Comparison of ENCODE assay signal across 21 cellular contexts in genomic region chr5:1412163-1412562, GRCh38. TPM values are rescaled to one million over a fixed set of nuclear protein-coding genes. Genes with fewer than 3 reads are reported as not detected.
A peak's percentile ranks its signal among the peaks of the same experiment; 100 is the strongest.
DNase-seq lines count a peak whose midpoint lies in the region; ATAC-seq and TF ChIP-seq lines count a peak whose summit lies in the region.
"Had no signal": no experiment of that assay in that cellular context is flagged by ENCODE, and none has a peak within 500 bp of the region (broad histone marks: within the 10 kb centered on the region; RNA-seq: fewer than 3 reads in every experiment).

No MANE protein-coding gene starts in this region.

- intact Hi-C loops in left ventricle myocardium inferior (cut with micrococcal nuclease), result no loop called here
- intact Hi-C loops in heart right ventricle (cut with DNase I), result no loop called here
- intact Hi-C loops in activated B cell treated with CpG ODN at 0.5 μM for 24 hours (cut with micrococcal nuclease), result no loop called here
- intact Hi-C loops in psoas muscle (cut with DNase I), result no loop called here
- intact Hi-C loops in Caco-2 (cut with micrococcal nuclease; ENCODE audit: unreplicated experiment), result no loop called here

- H3K4me1 ChIP-seq in left ventricle myocardium inferior, result no peaks in the 10 kb centered on the region
- no peaks in the 10 kb centered on the region for H3K4me1 ChIP-seq in heart right ventricle
- no peaks in the 10 kb centered on the region for H3K4me1 ChIP-seq in psoas muscle
- no peaks in the 10 kb centered on the region for H3K4me1 ChIP-seq in Caco-2
- H3K4me1 ChIP-seq: Peyer's patch had no signal

- H3K9me3 ChIP-seq in left ventricle myocardium inferior (replicated peaks) (no peaks in the 10 kb centered on the region), heart right ventricle (no peaks in the 10 kb centered on the region), psoas muscle (no peaks in the 10 kb centered on the region), Caco-2 (no peaks in the 10 kb centered on the region)
- H3K9me3 ChIP-seq: Peyer's patch, SK-N-SH had no signal

- H3K27ac Mint-ChIP-seq in activated B cell treated with CpG ODN at 0.5 μM for 24 hours (no peak overlapping the region), Caco-2 (ENCODE audit: unreplicated experiment) (no peak overlapping the region)

- H3K4me1 Mint-ChIP-seq in activated B cell treated with CpG ODN at 0.5 μM for 24 hours (peaks cover 5% of the 10 kb centered on the region), Caco-2 (ENCODE audit: low read depth, unreplicated experiment) (no peaks in the 10 kb centered on the region)

- H3K36me3 ChIP-seq in left ventricle myocardium inferior, result no peaks in the 10 kb centered on the region
- H3K36me3 ChIP-seq in heart right ventricle, result no peaks in the 10 kb centered on the region
- H3K36me3 ChIP-seq in psoas muscle (ENCODE audit: insufficient read depth in 1 of 2, low read depth in 1 of 2), result no peaks in the 10 kb centered on the region
- no peaks in the 10 kb centered on the region for H3K36me3 ChIP-seq in Caco-2 (ENCODE audit: control insufficient read depth, insufficient read depth, low read length)
- H3K36me3 ChIP-seq: Peyer's patch had no signal

- H3K4me3 Mint-ChIP-seq in activated B cell treated with CpG ODN at 0.5 μM for 24 hours (no peak overlapping the region), Caco-2 (ENCODE audit: unreplicated experiment) (no peak overlapping the region)

- H3K36me3 Mint-ChIP-seq in activated B cell treated with CpG ODN at 0.5 μM for 24 hours (ENCODE audit: low read depth) (no peaks in the 10 kb centered on the region), Caco-2 (ENCODE audit: insufficient read depth, unreplicated experiment) (no peaks in the 10 kb centered on the region)

- peak; percentile 5 for DNase-seq in left ventricle myocardium inferior
- no peak for DNase-seq in heart right ventricle
- no peak for DNase-seq in activated B cell treated with CpG ODN at 0.5 μM for 24 hours
- DNase-seq in psoas muscle, result peak; percentile 6 to 23
- no peak for DNase-seq in Caco-2
- DNase-seq in DMS153 treated with DMSO at 0.1 percent for 48 hours (lab: John Stamatoyannopoulos, UW; ENCODE audit: unreplicated experiment), result no peak
- DNase-seq: C1 segment of cervical spinal cord; DMS 273 treated with DMSO at 0.1 percent for 48 hours; NCI-H1417 treated with DMSO at 0.1 percent for 48 hours; NCI-H2029 treated with DMSO at 0.1 percent for 48 hours; NCI-H510A; NCI-H748 treated with DMSO at 0.1 percent for 48 hours; NK-92 treated with Interleukin-12 subunit alpha and Interleukin-12 subunit beta, amount 100 ng/mL, for 24 hours; SHP77 treated with DMSO at 0.1 percent for 48 hours; SK-N-SH had no signal

- WGBS in heart right ventricle, 2 donors, result 50 to 53% methylated on average over 16 of the region's 16 CpGs
- WGBS in psoas muscle, 3 donors, result 41 to 48% (median 48%) methylated on average over 16 of the region's 16 CpGs

- no TSS peak for BruUV-seq in Caco-2 (replicated peaks; lab: Mats Ljungman, UMichigan)

- H3K27ac ChIP-seq in left ventricle myocardium inferior (replicated peaks) (no peak overlapping the region), heart right ventricle (no peak overlapping the region), psoas muscle (no peak overlapping the region)
- H3K27ac ChIP-seq: HL-60, KMS-11, Peyer's patch had no signal

- CTCF ChIA-PET in activated B cell treated with CpG ODN at 0.5 μM for 24 hours (lab: Charles Lee) (no interaction called here), Caco-2 (lab: Charles Lee) (no interaction called here)

- ATAC-seq in heart right ventricle (no peak), activated B cell treated with CpG ODN at 0.5 μM for 24 hours (ENCODE audit: low read depth) (peak; percentile 34), psoas muscle (no peak), HG02623 (IDR thresholded peaks at IDR 0.05; ENCODE audit: unreplicated experiment) (no peak)

- H3K9me3 Mint-ChIP-seq in activated B cell treated with CpG ODN at 0.5 μM for 24 hours (no peaks in the 10 kb centered on the region), Caco-2 (ENCODE audit: unreplicated experiment) (no peaks in the 10 kb centered on the region)

- POLR2A ChIA-PET in activated B cell treated with CpG ODN at 0.5 μM for 24 hours (lab: Charles Lee), result no interaction called here
- POLR2A ChIA-PET in Caco-2 (lab: Charles Lee), result no interaction called here

- H3K27me3 ChIP-seq in left ventricle myocardium inferior (ENCODE audit: low read depth), result peaks cover 80% of the 10 kb centered on the region
- peaks cover 0 to 47% (median 25%) of the 10 kb centered on the region in 7 donors for H3K27me3 ChIP-seq in heart right ventricle
- H3K27me3 ChIP-seq in psoas muscle (ENCODE audit: insufficient read depth in 3 of 3, low read length in 2 of 3), result peaks cover 0 to 52% (median 10%) of the 10 kb centered on the region in 3 donors
- no peaks in the 10 kb centered on the region; the same call in 1 of the 2 replicates for H3K27me3 ChIP-seq in Caco-2 (replicated peaks; ENCODE audit: control insufficient read depth, insufficient read depth, low read length)
- H3K27me3 ChIP-seq: Peyer's patch had no signal

- no peak overlapping the region for H3K4me3 ChIP-seq in left ventricle myocardium inferior
- no peak overlapping the region for H3K4me3 ChIP-seq in heart right ventricle
- no peak overlapping the region for H3K4me3 ChIP-seq in psoas muscle
- H3K4me3 ChIP-seq in Caco-2 (ENCODE audit: low read depth, low read length), result no peak overlapping the region
- H3K4me3 ChIP-seq: Peyer's patch had no signal

- H3K27me3 Mint-ChIP-seq in activated B cell treated with CpG ODN at 0.5 μM for 24 hours (peaks cover 12% of the 10 kb centered on the region), Caco-2 (ENCODE audit: insufficient read depth, unreplicated experiment) (peaks cover 19% of the 10 kb centered on the region)

- TF ChIP-seq CTCF in left ventricle myocardium inferior (IDR thresholded peaks at IDR 0.05; ENCODE audit: borderline replicate concordance) (no peak), heart right ventricle (IDR thresholded peaks at IDR 0.05) (no peak), activated B cell treated with CpG ODN at 0.5 μM for 24 hours (IDR thresholded peaks at IDR 0.05) (no peak), psoas muscle (IDR thresholded peaks at IDR 0.05) (no peak), Caco-2 (IDR thresholded peaks at IDR 0.05; ENCODE audit: insufficient read depth in 1 of 2, low read depth in 1 of 2, low read length in 1 of 2, severe bottlenecking in 1 of 2, unreplicated experiment in 1 of 2) (no peak)

RNA-seq across cellular contexts. Expression of gene SLC6A3, which starts 33.1 kb away (rescaled TPM):
- total RNA-seq in left ventricle myocardium inferior (not detected), heart right ventricle (under 1 TPM in 2 of 10 donors, not detected in 8; 0.18 to 0.19 TPM), activated B cell treated with CpG ODN at 0.5 μM for 24 hours (1.4 and 2.0 TPM in 2 replicates), psoas muscle (not detected), Caco-2 (2022) (not detected in 2 replicates)
- polyA plus RNA-seq in heart right ventricle (under 1 TPM in 1 of 2 donors, not detected in 1; 0.04 TPM), psoas muscle (under 1 TPM in 2 of 3 donors, not detected in 1; under 0.01 to 0.01 TPM)
- total RNA-seq: HT1080, M059J had no signal
- polyA plus RNA-seq: SK-N-SH had no signal

Comparison
In these comparisons a context has a peak if more than half of its experiments do, and no peak if none do; other contexts are left out.
1. DNase-seq: peak in left ventricle myocardium inferior (single experiment) and psoas muscle (2 of 2); none in heart right ventricle (0 of 2), activated B cell treated with CpG ODN at 0.5 μM for 24 hours (single experiment), Caco-2 (0 of 2) and DMS153 treated with DMSO at 0.1 percent for 48 hours (single experiment).